Comparison of ENCODE assay signal across 11 cellular contexts in the genomic region with DNA sequence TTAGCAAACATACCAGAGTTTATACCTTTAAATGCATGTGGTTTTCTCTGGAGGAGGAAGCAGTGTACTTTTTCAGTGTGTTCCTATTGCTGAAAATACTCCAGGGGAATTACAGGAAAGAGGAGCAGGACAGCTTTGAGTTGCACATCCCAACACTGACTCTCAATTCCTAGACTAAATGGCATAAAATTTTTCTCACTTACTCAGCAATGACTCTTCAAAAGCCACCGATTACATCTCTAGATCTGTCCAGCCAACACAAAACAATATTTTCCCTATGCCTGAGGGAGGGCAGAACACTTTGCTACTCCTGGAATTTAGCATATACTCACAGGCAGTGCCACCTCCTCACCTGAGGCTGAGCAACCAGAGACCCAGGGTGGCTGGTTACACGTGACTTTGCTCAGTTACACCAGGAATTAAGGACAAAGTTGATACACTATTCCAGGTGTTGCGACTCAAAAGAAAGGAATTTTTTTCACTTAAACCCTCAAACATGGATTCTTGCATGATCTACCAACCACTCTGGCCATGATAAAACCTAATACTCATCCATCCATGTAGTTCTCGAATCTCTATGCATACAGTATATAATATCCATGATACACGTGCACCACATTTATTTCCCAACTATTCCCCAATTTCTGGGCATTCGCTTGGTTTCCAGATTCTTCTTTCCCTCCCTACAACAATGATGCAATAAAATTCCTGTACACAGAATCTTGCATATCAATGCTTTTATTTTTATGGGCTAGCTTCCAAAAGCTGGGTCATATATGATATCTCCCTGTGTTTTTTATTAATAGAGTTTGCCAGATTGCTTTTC.
DNase-seq lines count a peak whose midpoint lies in the region; ATAC-seq and TF ChIP-seq lines count a peak whose summit lies in the region.
"Had no signal": no experiment of that assay in that cellular context is flagged by ENCODE, and none has a peak within 500 bp of the region (broad histone marks: within the 10 kb centered on the region; RNA-seq: fewer than 3 reads in every experiment).

No MANE protein-coding gene starts in this region.

- H3K4me3 ChIP-seq in AG10803 (ENCODE audit: low read length) (no peak overlapping the region), mammary epithelial cell (replicated peaks in 1 of 3; ENCODE audit: insufficient read depth in 1 of 3, low read depth in 2 of 3, low read length in 3 of 3) (peak overlapping the region in 1 of 3 experiments; percentile 1)
- H3K4me3 ChIP-seq: mucosa of descending colon had no signal

- no peak overlapping the region for H3K9ac ChIP-seq in mammary epithelial cell (ENCODE audit: insufficient read depth, low read length)

- no peaks in the 10 kb centered on the region for H3K27me3 ChIP-seq in mammary epithelial cell (ENCODE audit: insufficient read depth, low read length)

- H3K36me3 Mint-ChIP-seq in stimulated activated memory B cell treated with anti-CD40 and anti-IgM and Interleukin-4, amounts not matched to agents 10 μg/mL and 1 μg/mL and 100 μg/mL, for 72 hours: no peaks in the 10 kb centered on the region
- no peaks in the 10 kb centered on the region for H3K36me3 Mint-ChIP-seq in stimulated activated effector memory CD8-positive, alpha-beta T cell treated with anti-CD3 and anti-CD28 coated beads, Interleukin-12 subunit alpha, Interleukin-12 subunit beta, amount 100 ng/mL, for 72 hours
- H3K36me3 Mint-ChIP-seq: brain had no signal

- no TSS peak for BruUV-seq in mammary epithelial cell (replicated peaks; lab: Mats Ljungman, UMichigan)

- H3K4me1 ChIP-seq in mammary epithelial cell (ENCODE audit: insufficient read depth, low read length): peaks cover 26% of the 10 kb centered on the region

- H3K79me2 ChIP-seq in mammary epithelial cell (ENCODE audit: insufficient read depth, low read length): no peaks in the 10 kb centered on the region

- no peak for ATAC-seq in stimulated activated memory B cell treated with anti-CD40 and anti-IgM and Interleukin-4, amounts not matched to agents 10 μg/mL and 1 μg/mL and 100 μg/mL, for 72 hours
- ATAC-seq in stimulated activated effector memory CD8-positive, alpha-beta T cell treated with anti-CD3 and anti-CD28 coated beads, Interleukin-12 subunit alpha, Interleukin-12 subunit beta, amount 100 ng/mL, for 72 hours: no peak
- ATAC-seq in HG02970 (IDR thresholded peaks at IDR 0.05; ENCODE audit: low FRiP score, unreplicated experiment) (no peak), HG03378 (IDR thresholded peaks at IDR 0.05; ENCODE audit: unreplicated experiment) (no peak)
- ATAC-seq: mucosa of descending colon had no signal

- H2AFZ ChIP-seq in mammary epithelial cell (ENCODE audit: low read depth, low read length): no peak overlapping the region

- H3K27ac Mint-ChIP-seq in stimulated activated memory B cell treated with anti-CD40 and anti-IgM and Interleukin-4, amounts not matched to agents 10 μg/mL and 1 μg/mL and 100 μg/mL, for 72 hours: no peak overlapping the region
- H3K27ac Mint-ChIP-seq in stimulated activated effector memory CD8-positive, alpha-beta T cell treated with anti-CD3 and anti-CD28 coated beads, Interleukin-12 subunit alpha, Interleukin-12 subunit beta, amount 100 ng/mL, for 72 hours: no peak overlapping the region
- H3K27ac Mint-ChIP-seq: brain, H9 had no signal

- TF ChIP-seq CTCF in AG10803 (conservative IDR thresholded peaks at IDR 0.05; ENCODE audit: low read length) (no peak), mammary epithelial cell (conservative IDR thresholded peaks at IDR 0.05 in 1 of 2, IDR thresholded peaks at IDR 0.05 in 1 of 2; ENCODE audit: extremely low read depth in 1 of 2, insufficient read depth in 1 of 2, low read depth in 1 of 2, low read length in 2 of 2) (no peak)

- H3K9me3 ChIP-seq in mammary epithelial cell (replicated peaks; ENCODE audit: insufficient read depth, low read length): no peaks in the 10 kb centered on the region
- H3K9me3 ChIP-seq: mucosa of descending colon had no signal

- peaks cover 10% of the 10 kb centered on the region for H3K4me1 Mint-ChIP-seq in stimulated activated memory B cell treated with anti-CD40 and anti-IgM and Interleukin-4, amounts not matched to agents 10 μg/mL and 1 μg/mL and 100 μg/mL, for 72 hours
- no peaks in the 10 kb centered on the region for H3K4me1 Mint-ChIP-seq in stimulated activated effector memory CD8-positive, alpha-beta T cell treated with anti-CD3 and anti-CD28 coated beads, Interleukin-12 subunit alpha, Interleukin-12 subunit beta, amount 100 ng/mL, for 72 hours

- H4K20me1 ChIP-seq in mammary epithelial cell (ENCODE audit: insufficient read depth, low read length): no peaks in the 10 kb centered on the region

- DNase-seq in AG10803 (ENCODE audit: low read depth): peak; percentile 86
- DNase-seq in NCI-H226: peak; percentile 92
- DNase-seq in mammary epithelial cell: peak; percentile 88
- peak; percentile 31 for DNase-seq in left kidney (ENCODE audit: low read depth, low spot score)
- DNase-seq in stimulated activated effector memory CD8-positive, alpha-beta T cell treated with anti-CD3 and anti-CD28 coated beads, Interleukin-12 subunit alpha, Interleukin-12 subunit beta, amount 100 ng/mL, for 72 hours (ENCODE audit: low spot score in 2 of 2): no peak
- DNase-seq: H9, mucosa of descending colon had no signal

- intact Hi-C loops in mammary epithelial cell (cut with micrococcal nuclease): loop anchor here (1.0 to 2.0 kb wide), 2 partner anchors 19 to 194 kb away; a partner anchor contains a TSS

- in situ Hi-C loops in mammary epithelial cell (cut with MboI; ENCODE audit: low sequenced_read_pairs in 2 of 2): no loop called here

- H3K9me3 Mint-ChIP-seq in stimulated activated memory B cell treated with anti-CD40 and anti-IgM and Interleukin-4, amounts not matched to agents 10 μg/mL and 1 μg/mL and 100 μg/mL, for 72 hours: no peaks in the 10 kb centered on the region
- no peaks in the 10 kb centered on the region for H3K9me3 Mint-ChIP-seq in stimulated activated effector memory CD8-positive, alpha-beta T cell treated with anti-CD3 and anti-CD28 coated beads, Interleukin-12 subunit alpha, Interleukin-12 subunit beta, amount 100 ng/mL, for 72 hours
- H3K9me3 Mint-ChIP-seq: brain, H9 had no signal

- CTCF ChIA-PET in mammary epithelial cell (lab: Charles Lee; ENCODE audit: low non-redundant PET): no interaction called here

- WGBS in mammary epithelial cell (ENCODE audit: low coverage, missing lambda C conversion rate): 16% methylated on average over 6 of the region's 6 CpGs

- H3K4me3 Mint-ChIP-seq in stimulated activated memory B cell treated with anti-CD40 and anti-IgM and Interleukin-4, amounts not matched to agents 10 μg/mL and 1 μg/mL and 100 μg/mL, for 72 hours: no peak overlapping the region
- H3K4me3 Mint-ChIP-seq in stimulated activated effector memory CD8-positive, alpha-beta T cell treated with anti-CD3 and anti-CD28 coated beads, Interleukin-12 subunit alpha, Interleukin-12 subunit beta, amount 100 ng/mL, for 72 hours: no peak overlapping the region
- H3K4me3 Mint-ChIP-seq: brain, H9 had no signal

- H3K4me2 ChIP-seq in mammary epithelial cell (ENCODE audit: insufficient read depth, low read depth, low read length): peak overlapping the region; percentile 47

- dilution Hi-C loops in mammary epithelial cell (cut with HindIII; ENCODE audit: low sequenced_read_pairs): no loop called here

- no peaks in the 10 kb centered on the region for H3K27me3 Mint-ChIP-seq in stimulated activated memory B cell treated with anti-CD40 and anti-IgM and Interleukin-4, amounts not matched to agents 10 μg/mL and 1 μg/mL and 100 μg/mL, for 72 hours
- H3K27me3 Mint-ChIP-seq: brain had no signal

- no peaks in the 10 kb centered on the region for H3K36me3 ChIP-seq in mammary epithelial cell (ENCODE audit: insufficient read depth, low read length)

- H3K27ac ChIP-seq in mammary epithelial cell (ENCODE audit: insufficient read depth, low read depth, low read length): peak overlapping the region; percentile 62

Comparison
In these comparisons a context has a peak if more than half of its experiments do, and no peak if none do; other contexts are left out.
1. DNase-seq: peak in AG10803 (single experiment), NCI-H226 (single experiment), mammary epithelial cell (single experiment) and left kidney (single experiment); none in stimulated activated effector memory CD8-positive, alpha-beta T cell treated with anti-CD3 and anti-CD28 coated beads, Interleukin-12 subunit alpha, Interleukin-12 subunit beta, amount 100 ng/mL, for 72 hours (0 of 2).